In genomic region chr5:96703384-96703910, GRCh38 we compare ENCODE assay signal across 8 cellular contexts. TPM values are rescaled to one million over a fixed set of nuclear protein-coding genes. Genes with fewer than 3 reads are reported as not detected.
A peak's percentile ranks its signal among the peaks of the same experiment; 100 is the strongest.
DNase-seq lines count a peak whose midpoint lies in the region; ATAC-seq and TF ChIP-seq lines count a peak whose summit lies in the region.

No MANE protein-coding gene starts in this region.

- H3K36me3 ChIP-seq in CD8-positive, alpha-beta T cell (ENCODE audit: insufficient read depth, low read length), result no peaks in the 10 kb centered on the region
- H3K36me3 ChIP-seq in adipocyte (ENCODE audit: control insufficient read depth, insufficient read depth, low read length, severe bottlenecking) (peaks cover 19% of the 10 kb centered on the region), subcutaneous abdominal adipose tissue (ENCODE audit: control insufficient read depth in 5 of 5, insufficient read depth in 5 of 5, low read length in 5 of 5) (peaks cover 0 to 10% (median 9%) of the 10 kb centered on the region in 5 donors)

- H3K4me3 Mint-ChIP-seq in CD8-positive, alpha-beta T cell, result peak overlapping the region; percentile 82

- POLR2A ChIA-PET in CD8-positive, alpha-beta T cell (lab: Charles Lee), result interaction anchor here (0.8 to 1.4 kb wide), 3 partner anchors 34 to 48 kb away, joined by 3 to 11 read pairs (median 3); partner anchors contain the start of gene CAST

- no peak for TF ChIP-seq CTCF in CD8-positive, alpha-beta T cell (IDR thresholded peaks at IDR 0.05)

- H3K4me1 Mint-ChIP-seq in CD8-positive, alpha-beta T cell (ENCODE audit: low read depth), result peaks cover 32% of the 10 kb centered on the region

- peak overlapping the region; percentile 98 for H3K9ac ChIP-seq in adipocyte (ENCODE audit: low read length)
- H3K9ac ChIP-seq in subcutaneous abdominal adipose tissue (ENCODE audit: low read length in 5 of 5), result peak overlapping the region; percentile 81 to 95 (median 95)

- peak overlapping the region; percentile 94 for H3K27ac Mint-ChIP-seq in CD8-positive, alpha-beta T cell

- H3K9me3 ChIP-seq in CD8-positive, alpha-beta T cell (ENCODE audit: low read length), result no peaks in the 10 kb centered on the region
- H3K9me3 ChIP-seq in adipocyte (ENCODE audit: control insufficient read depth, low read length) (no peaks in the 10 kb centered on the region), subcutaneous abdominal adipose tissue (ENCODE audit: control insufficient read depth in 5 of 5, low read length in 5 of 5) (no peaks in the 10 kb centered on the region)

- peak; percentile 79 for ATAC-seq in CD8-positive, alpha-beta T cell
- ATAC-seq in GM19372 (IDR thresholded peaks at IDR 0.05; ENCODE audit: low read depth, unreplicated experiment) (peak; percentile 45), HG03432 (IDR thresholded peaks at IDR 0.05; ENCODE audit: unreplicated experiment) (peak; percentile 81)

- H3K4me1 ChIP-seq in CD8-positive, alpha-beta T cell (ENCODE audit: insufficient read depth, low read length), result peaks cover 7% of the 10 kb centered on the region
- H3K4me1 ChIP-seq in adipocyte (ENCODE audit: control insufficient read depth, insufficient read depth, low read length) (peaks cover 52% of the 10 kb centered on the region), subcutaneous abdominal adipose tissue (ENCODE audit: control insufficient read depth in 5 of 5, insufficient read depth in 5 of 5, low read length in 5 of 5) (peaks cover 0 to 19% (median 15%) of the 10 kb centered on the region in 5 donors)

- H3K4me3 ChIP-seq in CD8-positive, alpha-beta T cell (ENCODE audit: low read depth, low read length), result peak overlapping the region; percentile 72
- peak overlapping the region; percentile 95 for H3K4me3 ChIP-seq in adipocyte (ENCODE audit: low read length)
- H3K4me3 ChIP-seq in subcutaneous abdominal adipose tissue (ENCODE audit: low read depth in 1 of 5, low read length in 5 of 5), result peak overlapping the region; percentile 70 to 92 (median 86)

- DNase-seq in CD8-positive, alpha-beta T cell, result no peak
- DNase-seq in adipocyte (ENCODE audit: low read depth), result peak; percentile 56
- no peak for DNase-seq in 8988T
- DNase-seq in NCI-H446 treated with DMSO at 0.1 percent for 48 hours (lab: John Stamatoyannopoulos, UW), result no peak

- intact Hi-C loops in CD8-positive, alpha-beta T cell (cut with DNase I, micrococcal nuclease), result loop anchor here (1.0 to 5.0 kb wide), 4 partner anchors 12 to 161 kb away; partner anchors contain the start of gene CAST (in 1 of the 2)

- H3K27me3 ChIP-seq in CD8-positive, alpha-beta T cell (ENCODE audit: insufficient read depth, low read length), result no peaks in the 10 kb centered on the region
- H3K27me3 ChIP-seq in adipocyte (replicated peaks; ENCODE audit: control insufficient read depth, insufficient read depth, low read length) (no peaks in the 10 kb centered on the region), layer of hippocampus (ENCODE audit: control insufficient read depth, insufficient read depth, low read length) (no peaks in the 10 kb centered on the region), subcutaneous abdominal adipose tissue (ENCODE audit: control insufficient read depth in 5 of 5, insufficient read depth in 4 of 5, low read length in 5 of 5) (no peaks in the 10 kb centered on the region)

- no peaks in the 10 kb centered on the region for H3K27me3 Mint-ChIP-seq in CD8-positive, alpha-beta T cell (ENCODE audit: low read depth)

- H3K27ac ChIP-seq in CD8-positive, alpha-beta T cell (ENCODE audit: low read depth, low read length), result peak overlapping the region; percentile 73
- H3K27ac ChIP-seq in layer of hippocampus (ENCODE audit: low read depth, low read length) (peak overlapping the region; percentile 85), subcutaneous abdominal adipose tissue (ENCODE audit: low read depth, low read length) (peak overlapping the region; percentile 100)

- peaks cover 6% of the 10 kb centered on the region for H3K36me3 Mint-ChIP-seq in CD8-positive, alpha-beta T cell

- no peaks in the 10 kb centered on the region for H3K9me3 Mint-ChIP-seq in CD8-positive, alpha-beta T cell

- CTCF ChIA-PET in CD8-positive, alpha-beta T cell (lab: Charles Lee), result interaction anchor here (0.6 to 2.9 kb wide), 4 partner anchors 11 to 89 kb away, joined by 3 to 11 read pairs (median 4); no protein-coding TSS in a partner anchor

RNA-seq across cellular contexts. Expression of gene CAST, which starts 41.3 kb away (rescaled TPM):
- 100 to 1,000 TPM; 165 to 169 TPM for total RNA-seq in CD8-positive, alpha-beta T cell
